In genomic region chr2:88615822-88616221, GRCh38 we compare ENCODE assay signal across 14 cellular contexts. TPM values are rescaled to one million over a fixed set of nuclear protein-coding genes. Genes with fewer than 3 reads are reported as not detected.
DNase-seq lines count a peak whose midpoint lies in the region; ATAC-seq and TF ChIP-seq lines count a peak whose summit lies in the region.
"Had no signal": no experiment of that assay in that cellular context is flagged by ENCODE, and none has a peak within 500 bp of the region (broad histone marks: within the 10 kb centered on the region; RNA-seq: fewer than 3 reads in every experiment).

No MANE protein-coding gene starts in this region.

- H3K4me1 Mint-ChIP-seq in natural killer cell = peaks cover 19 to 28% of the 10 kb centered on the region in 2 donors

- no peaks in the 10 kb centered on the region for H3K9me3 Mint-ChIP-seq in natural killer cell
- H3K9me3 Mint-ChIP-seq: CD8-positive, alpha-beta memory T cell had no signal

- intact Hi-C loops in natural killer cell (cut with micrococcal nuclease) = no loop called here

- no peak for TF ChIP-seq CTCF in natural killer cell (IDR thresholded peaks at IDR 0.05)
- no peak for TF ChIP-seq CTCF in RWPE1 (conservative IDR thresholded peaks at IDR 0.05; ENCODE audit: low read depth)

- H3K4me3 Mint-ChIP-seq in natural killer cell = no peak overlapping the region
- H3K4me3 Mint-ChIP-seq: CD8-positive, alpha-beta memory T cell had no signal

- H3K27ac ChIP-seq in RWPE1 = no peak overlapping the region
- H3K27ac ChIP-seq: parathyroid adenoma, transverse colon had no signal

- POLR2A ChIA-PET in RWPE1 (lab: Yijun Ruan, JAX; ENCODE audit: low non-redundant PET) = no interaction called here

- DNase-seq in amniotic epithelial cell (ENCODE audit: low read depth) (peak; percentile 36), natural killer cell (no peak), RWPE1 (ENCODE audit: low spot score) (no peak), NAMALWA (ENCODE audit: low spot score) (no peak), NCI-H526 (lab: John Stamatoyannopoulos, UW) (no peak)
- DNase-seq: CD8-positive, alpha-beta memory T cell; cerebellar nuclear complex; kidney; NCI-H1694; transverse colon had no signal

- no peaks in the 10 kb centered on the region for H3K27me3 Mint-ChIP-seq in natural killer cell (ENCODE audit: low read depth in 2 of 2)
- H3K27me3 Mint-ChIP-seq: CD8-positive, alpha-beta memory T cell had no signal

- ATAC-seq in GM18520 (IDR thresholded peaks at IDR 0.05; ENCODE audit: unreplicated experiment) (peak; percentile 46), GM21526 (IDR thresholded peaks at IDR 0.05; ENCODE audit: low FRiP score, unreplicated experiment) (peak; percentile 47), HG03097 (IDR thresholded peaks at IDR 0.05; ENCODE audit: low FRiP score, unreplicated experiment) (peak; percentile 39), natural killer cell (no peak)

- H3K36me3 Mint-ChIP-seq in natural killer cell = no peaks in the 10 kb centered on the region

- CTCF ChIA-PET in RWPE1 (lab: Yijun Ruan, JAX) = no interaction called here

- no peak overlapping the region for H3K27ac Mint-ChIP-seq in natural killer cell
- H3K27ac Mint-ChIP-seq: CD8-positive, alpha-beta memory T cell had no signal

RNA-seq across cellular contexts. Expression of gene EIF2AK3, which starts 11.4 kb away (rescaled TPM):
- 10 to 100 TPM; 29.9 to 43.7 (median 33.4) TPM for total RNA-seq in natural killer cell

Comparison
In these comparisons a context has a peak if more than half of its experiments do, and no peak if none do; other contexts are left out.
1. ATAC-seq: peak in GM18520 (single experiment), GM21526 (single experiment) and HG03097 (single experiment); none in natural killer cell (0 of 3).